ENCODE assay signal across 8 cellular contexts in genomic region chr15:90401499-90401898, GRCh38. TPM values are rescaled to one million over a fixed set of nuclear protein-coding genes. Genes with fewer than 3 reads are reported as not detected.
A peak's percentile ranks its signal among the peaks of the same experiment; 100 is the strongest.
DNase-seq lines count a peak whose midpoint lies in the region; ATAC-seq and TF ChIP-seq lines count a peak whose summit lies in the region.

No MANE protein-coding gene starts in this region.

- WGBS in endodermal cell (ENCODE audit: insufficient coverage in 1 of 2, insufficient read length in 1 of 2), 2 experiments: 30% methylated on average over 1 of the region's 1 CpG; no CpG with 5 or more reads in 1 of the 2 experiments

- H3K9me3 ChIP-seq in DND-41 (ENCODE audit: insufficient read depth, low read length, severe bottlenecking) (no peaks in the 10 kb centered on the region), OCI-LY3 (ENCODE audit: insufficient read depth, low read length) (no peaks in the 10 kb centered on the region), endodermal cell (ENCODE audit: control insufficient read depth, low read length) (no peaks in the 10 kb centered on the region), parathyroid adenoma (ENCODE audit: control insufficient read depth, low read length) (no peaks in the 10 kb centered on the region)

- DNase-seq in DND-41: no peak
- no peak for DNase-seq in endodermal cell
- no peak for DNase-seq in C1 segment of cervical spinal cord (lab: John Stamatoyannopoulos, UW)
- no peak for DNase-seq in HK-2 (ENCODE audit: unreplicated experiment)

- no peaks in the 10 kb centered on the region for H3K9me3 Mint-ChIP-seq in endodermal cell

- no peak overlapping the region; the same call in 1 of the 2 replicates for H3K27ac ChIP-seq in DND-41 (ENCODE audit: low read length)
- no peak overlapping the region for H3K27ac ChIP-seq in OCI-LY3 (ENCODE audit: low read length)
- H3K27ac ChIP-seq in endodermal cell (ENCODE audit: low read depth, low read length): peak overlapping the region; percentile 16
- peak overlapping the region; percentile 94 for H3K27ac ChIP-seq in parathyroid adenoma

- H3K36me3 Mint-ChIP-seq in endodermal cell (ENCODE audit: low read depth): peaks cover 4% of the 10 kb centered on the region

- peaks cover 96% of the 10 kb centered on the region for H3K79me2 ChIP-seq in DND-41 (ENCODE audit: insufficient read depth, low read length)
- H3K79me2 ChIP-seq in OCI-LY3 (ENCODE audit: low read length): peaks cover 96% of the 10 kb centered on the region
- peaks cover 31% of the 10 kb centered on the region for H3K79me2 ChIP-seq in parathyroid adenoma

- no peak for ATAC-seq in DND-41 (ENCODE audit: insufficient read depth, low read depth)
- no peak for ATAC-seq in GM18870 (IDR thresholded peaks at IDR 0.05; ENCODE audit: unreplicated experiment)
- ATAC-seq in HG03354 (IDR thresholded peaks at IDR 0.05; ENCODE audit: poor library complexity, severe bottlenecking, unreplicated experiment): no peak

- no peaks in the 10 kb centered on the region for H3K27me3 Mint-ChIP-seq in endodermal cell (ENCODE audit: insufficient read depth)

- peak overlapping the region; percentile 96 for H3K27ac Mint-ChIP-seq in endodermal cell

- H3K9ac ChIP-seq in DND-41 (ENCODE audit: low read depth, low read length) (no peak overlapping the region), OCI-LY3 (ENCODE audit: low read length) (no peak overlapping the region), endodermal cell (ENCODE audit: extremely low read depth, low read length, poor library complexity, severe bottlenecking) (peak overlapping the region; percentile 61), parathyroid adenoma (no peak overlapping the region)

- peak overlapping the region; percentile 63; the same call in 1 of the 2 replicates for H3K4me2 ChIP-seq in DND-41 (ENCODE audit: insufficient read depth, low read length)
- H3K4me2 ChIP-seq in OCI-LY3 (ENCODE audit: low read length): 0 out of 2 replicates have a peak overlapping the region, but pooled peaks have one; percentile 56
- H3K4me2 ChIP-seq in parathyroid adenoma (ENCODE audit: low read length): peak overlapping the region; percentile 57

- H4K20me1 ChIP-seq in DND-41 (ENCODE audit: insufficient read depth, low read length) (peaks cover 40% of the 10 kb centered on the region; the same call in 1 of the 2 replicates), OCI-LY3 (ENCODE audit: insufficient read depth, low read length) (peaks cover 77% of the 10 kb centered on the region)

- peak overlapping the region; percentile 42 for H3K4me3 Mint-ChIP-seq in endodermal cell

- H3K4me1 ChIP-seq in DND-41 (ENCODE audit: insufficient read depth, low read length): peaks cover 34% of the 10 kb centered on the region
- peaks cover 15% of the 10 kb centered on the region for H3K4me1 ChIP-seq in OCI-LY3 (ENCODE audit: low read length)
- peaks cover 15% of the 10 kb centered on the region for H3K4me1 ChIP-seq in endodermal cell (ENCODE audit: control insufficient read depth, insufficient read depth, low read length)
- H3K4me1 ChIP-seq in parathyroid adenoma: peaks cover 12% of the 10 kb centered on the region

- no peaks in the 10 kb centered on the region for H3K36me3 ChIP-seq in DND-41 (ENCODE audit: insufficient read depth, low read length)
- H3K36me3 ChIP-seq in OCI-LY3 (replicated peaks; ENCODE audit: low read depth, low read length): no peaks in the 10 kb centered on the region
- peaks cover 3% of the 10 kb centered on the region for H3K36me3 ChIP-seq in endodermal cell (ENCODE audit: control insufficient read depth, insufficient read depth, low read length)
- no peaks in the 10 kb centered on the region for H3K36me3 ChIP-seq in parathyroid adenoma (ENCODE audit: control insufficient read depth, insufficient read depth, low read length)

- H2AFZ ChIP-seq in DND-41 (ENCODE audit: low read depth, low read length) (no peak overlapping the region), OCI-LY3 (ENCODE audit: low read depth, low read length) (no peak overlapping the region), parathyroid adenoma (peak overlapping the region; percentile 29)

- TF ChIP-seq CTCF in DND-41 (IDR thresholded peaks at IDR 0.05; ENCODE audit: borderline replicate concordance, extremely low read depth, low read length, poor library complexity, severe bottlenecking): no peak
- TF ChIP-seq CTCF in OCI-LY3 (IDR thresholded peaks at IDR 0.05; ENCODE audit: low read depth, low read length): no peak
- no peak for TF ChIP-seq CTCF in endodermal cell (conservative IDR thresholded peaks at IDR 0.05)
- no peak for TF ChIP-seq CTCF in parathyroid adenoma (IDR thresholded peaks at IDR 0.05)

- peaks cover 41% of the 10 kb centered on the region for H3K4me1 Mint-ChIP-seq in endodermal cell

- H3K27me3 ChIP-seq in DND-41 (ENCODE audit: insufficient read depth, low read length, poor library complexity) (no peaks in the 10 kb centered on the region), OCI-LY3 (ENCODE audit: low read depth, low read length) (no peaks in the 10 kb centered on the region), endodermal cell (ENCODE audit: control insufficient read depth, insufficient read depth, low read length, poor library complexity, severe bottlenecking) (no peaks in the 10 kb centered on the region), parathyroid adenoma (ENCODE audit: control insufficient read depth, insufficient read depth, low read length) (no peaks in the 10 kb centered on the region)

- no peak overlapping the region for H3K4me3 ChIP-seq in DND-41 (ENCODE audit: low read depth in 1 of 2, low read length in 2 of 2)
- H3K4me3 ChIP-seq in OCI-LY3 (ENCODE audit: low read length): no peak overlapping the region
- H3K4me3 ChIP-seq in endodermal cell (ENCODE audit: low read length): peak overlapping the region; percentile 73
- peak overlapping the region; percentile 20 for H3K4me3 ChIP-seq in parathyroid adenoma (ENCODE audit: low read depth, low read length)

RNA-seq across cellular contexts. Expression of gene IQGAP1, which starts 13.5 kb away (rescaled TPM):
- total RNA-seq in endodermal cell: 100 to 1,000 TPM in 1 of 2 donors, 10 to 100 TPM in 1; 94.4 to 124 TPM
- polyA plus RNA-seq in endodermal cell (2013, experiment 1 of 2): 48.6 TPM
- polyA plus RNA-seq in endodermal cell (2013, experiment 2 of 2): 59.3 TPM

RNA-seq across cellular contexts. Expression of gene ZNF774, which starts 49.4 kb away (rescaled TPM):
- 1 to 10 TPM; 2.5 to 3.6 TPM for total RNA-seq in endodermal cell
- polyA plus RNA-seq in endodermal cell (2013, experiment 1 of 2): 2.0 TPM
- 2.5 TPM for polyA plus RNA-seq in endodermal cell (2013, experiment 2 of 2)

Comparison
In these comparisons a context has a peak if more than half of its experiments do, and no peak if none do; other contexts are left out.
1. H3K27ac ChIP-seq: peak in endodermal cell (single experiment) and parathyroid adenoma (single experiment); none in DND-41 (single experiment) and OCI-LY3 (single experiment).
2. H3K4me3 ChIP-seq: peak in endodermal cell (single experiment) and parathyroid adenoma (single experiment); none in DND-41 (0 of 2) and OCI-LY3 (single experiment).
3. Peak in every context shown above with its lines, with median percentiles within 50 percentile points of each other: H3K4me2 ChIP-seq.